In the genomic region with DNA sequence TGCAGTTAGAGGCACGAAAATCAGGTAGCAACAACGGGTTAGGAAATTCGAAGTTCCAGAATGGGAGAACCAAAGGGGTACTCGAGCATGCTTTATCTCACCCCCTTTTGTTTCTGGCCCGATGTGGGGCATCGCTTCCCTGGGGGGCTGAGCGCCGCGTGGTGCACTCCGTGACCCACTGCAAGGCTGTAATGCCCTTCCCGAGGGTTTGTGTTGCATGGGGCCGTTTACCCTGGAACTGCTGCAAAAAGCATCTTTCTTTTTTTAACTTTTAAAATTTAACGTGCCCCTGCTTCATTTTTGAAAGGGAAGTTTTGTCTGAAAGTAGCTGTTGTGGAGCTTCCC, we compare ENCODE assay signal across 18 cellular contexts. TPM values are rescaled to one million over a fixed set of nuclear protein-coding genes. Genes with fewer than 3 reads are reported as not detected.
DNase-seq lines count a peak whose midpoint lies in the region; ATAC-seq, FAIRE-seq and TF ChIP-seq lines count a peak whose summit lies in the region.
"Had no signal": no experiment of that assay in that cellular context is flagged by ENCODE, and none has a peak within 500 bp of the region (broad histone marks: within the 10 kb centered on the region; RNA-seq: fewer than 3 reads in every experiment).

No MANE protein-coding gene starts in this region.

- H2AFZ ChIP-seq in endothelial cell of umbilical vein (ENCODE audit: low read depth, low read length) (no peak overlapping the region), osteoblast (ENCODE audit: low read length) (no peak overlapping the region)

- POLR2A ChIA-PET in endothelial cell of umbilical vein (lab: Charles Lee) = no interaction called here

- CTCF ChIA-PET in endothelial cell of umbilical vein (lab: Charles Lee) = interaction anchor here (0.6 to 8.5 kb wide), 2 partner anchors 11 kb away, joined by 3 to 71 read pairs; no protein-coding TSS in a partner anchor

- H3K36me3 ChIP-seq in endothelial cell of umbilical vein (ENCODE audit: control insufficient read depth in 2 of 2, extremely low read depth in 1 of 2, insufficient read depth in 2 of 2, low read length in 2 of 2) (peaks cover 0 to 2% of the 10 kb centered on the region in 2 experiments), osteoblast (ENCODE audit: insufficient read depth, low read length) (no peaks in the 10 kb centered on the region), heart right ventricle (no peaks in the 10 kb centered on the region)
- H3K36me3 ChIP-seq: BLaER1 had no signal

- ATAC-seq in HG02623 (IDR thresholded peaks at IDR 0.05; ENCODE audit: unreplicated experiment) (no peak), GM18909 (IDR thresholded peaks at IDR 0.05; ENCODE audit: poor library complexity, unreplicated experiment) (no peak), heart right ventricle (no peak)
- ATAC-seq: HCT116, PC-3 had no signal

- H3K4me2 ChIP-seq in endothelial cell of umbilical vein (ENCODE audit: insufficient read depth, low read length) (no peak overlapping the region), osteoblast (ENCODE audit: insufficient read depth, low read length) (no peak overlapping the region)
- H3K4me2 ChIP-seq: BLaER1, KMS-11 had no signal

- peak overlapping the region in 1 of 2 donors; percentile 86 for H3K4me3 Mint-ChIP-seq in CD14-positive monocyte
- H3K4me3 Mint-ChIP-seq in IgD-negative memory B cell = peak overlapping the region in 2 of 4 donors; percentile 12 to 86

- no peak overlapping the region for H3K27ac Mint-ChIP-seq in CD14-positive monocyte
- peak overlapping the region; percentile 57 to 92 (median 88) for H3K27ac Mint-ChIP-seq in IgD-negative memory B cell

- H3K4me1 Mint-ChIP-seq in CD14-positive monocyte (peaks cover 20% of the 10 kb centered on the region), IgD-negative memory B cell (peaks cover 31 to 47% (median 37%) of the 10 kb centered on the region in 3 donors)

- H3K9me3 ChIP-seq in endothelial cell of umbilical vein (replicated peaks; ENCODE audit: control insufficient read depth, insufficient read depth, low read length) (no peaks in the 10 kb centered on the region), osteoblast (ENCODE audit: low read depth, low read length) (no peaks in the 10 kb centered on the region), heart right ventricle (no peaks in the 10 kb centered on the region)

- no peak overlapping the region for H3K9ac ChIP-seq in endothelial cell of umbilical vein (replicated peaks; ENCODE audit: extremely low read depth, insufficient read depth, low read length)
- H3K9ac ChIP-seq: BLaER1, KMS-11 had no signal

- no peaks in the 10 kb centered on the region for H3K9me1 ChIP-seq in endothelial cell of umbilical vein (replicated peaks; ENCODE audit: control insufficient read depth, extremely low read depth, insufficient read depth, low read length)

- H3K36me3 Mint-ChIP-seq in CD14-positive monocyte = peaks cover 0 to 8% of the 10 kb centered on the region in 2 donors
- peaks cover 1% of the 10 kb centered on the region for H3K36me3 Mint-ChIP-seq in IgD-negative memory B cell

- H3K27me3 Mint-ChIP-seq in CD14-positive monocyte (ENCODE audit: low read depth in 3 of 3) = peaks cover 75 to 83% (median 80%) of the 10 kb centered on the region in 3 donors
- peaks cover 40% of the 10 kb centered on the region for H3K27me3 Mint-ChIP-seq in IgD-negative memory B cell

- H3K27ac ChIP-seq in endothelial cell of umbilical vein (ENCODE audit: insufficient read depth, low read depth, low read length) = no peak overlapping the region
- H3K27ac ChIP-seq in osteoblast (ENCODE audit: low read depth, low read length) = no peak overlapping the region
- H3K27ac ChIP-seq in heart right ventricle = no peak overlapping the region
- H3K27ac ChIP-seq: BLaER1, KMS-11, RWPE1 had no signal

- peak; percentile 3 for DNase-seq in CD14-positive monocyte (ENCODE audit: low spot score)
- no peak for DNase-seq in endothelial cell of umbilical vein (ENCODE audit: low read depth, low spot score)
- peak; percentile 62 for DNase-seq in osteoblast (ENCODE audit: insufficient read length, low spot score, missing footprints)
- DNase-seq in GM10266 (ENCODE audit: extremely low spot score) = no peak
- no peak for DNase-seq in heart right ventricle
- DNase-seq: GF-D8, NCI-H1436 treated with DMSO at 0.1 percent for 48 hours, NCI-H2081, NCI-H748 treated with DMSO at 0.1 percent for 48 hours, PC-3 had no signal

- 19 to 27% methylated on average over 13 of the region's 13 CpGs for WGBS in heart right ventricle, 2 donors

- intact Hi-C loops in CD14-positive monocyte (cut with micrococcal nuclease) = no loop called here
- intact Hi-C loops in endothelial cell of umbilical vein (cut with micrococcal nuclease) = no loop called here
- intact Hi-C loops in heart right ventricle (cut with DNase I) = no loop called here

- H3K4me3 ChIP-seq in endothelial cell of umbilical vein (replicated peaks in 1 of 3; ENCODE audit: insufficient read depth in 1 of 3, low read depth in 1 of 3, low read length in 3 of 3) = no peak overlapping the region
- H3K4me3 ChIP-seq in osteoblast (ENCODE audit: insufficient read depth, low read length) = no peak overlapping the region
- H3K4me3 ChIP-seq in heart right ventricle = no peak overlapping the region
- H3K4me3 ChIP-seq: BLaER1 had no signal

- H4K20me1 ChIP-seq in endothelial cell of umbilical vein (replicated peaks; ENCODE audit: control insufficient read depth, extremely low read depth, insufficient read depth, low read length) = no peaks in the 10 kb centered on the region
- no peaks in the 10 kb centered on the region for H4K20me1 ChIP-seq in osteoblast (ENCODE audit: insufficient read depth, low read length)

- no peak for TF ChIP-seq POLR2A in endothelial cell of umbilical vein (IDR thresholded peaks at IDR 0.05; ENCODE audit: low read depth, low read length)

- TF ChIP-seq CTCF in CD14-positive monocyte (IDR thresholded peaks at IDR 0.05) (no peak), endothelial cell of umbilical vein (IDR thresholded peaks at IDR 0.05; ENCODE audit: extremely low read depth in 1 of 2, insufficient read depth in 1 of 2, low read depth in 1 of 2, low read length in 2 of 2) (no peak), osteoblast (IDR thresholded peaks at IDR 0.05; ENCODE audit: extremely low read depth, low read depth, low read length) (no peak), GM10266 (IDR thresholded peaks at IDR 0.05; ENCODE audit: control insufficient read depth, insufficient read depth, low read depth, missing control alignments) (no peak), heart right ventricle (IDR thresholded peaks at IDR 0.05) (no peak)

- peaks cover 19% of the 10 kb centered on the region for H3K4me1 ChIP-seq in endothelial cell of umbilical vein (ENCODE audit: control insufficient read depth, extremely low read depth, insufficient read depth, low read length)
- peaks cover 11% of the 10 kb centered on the region for H3K4me1 ChIP-seq in osteoblast (ENCODE audit: insufficient read depth, low read length)
- H3K4me1 ChIP-seq in heart right ventricle = peaks cover 0 to 49% (median 27%) of the 10 kb centered on the region in 9 donors

- H3K79me2 ChIP-seq in endothelial cell of umbilical vein (ENCODE audit: control insufficient read depth, insufficient read depth, low read length) (no peaks in the 10 kb centered on the region), osteoblast (ENCODE audit: insufficient read depth, low read length) (no peaks in the 10 kb centered on the region)

- peaks cover 23 to 38% of the 10 kb centered on the region in 2 experiments for H3K27me3 ChIP-seq in endothelial cell of umbilical vein (ENCODE audit: control insufficient read depth in 2 of 2, insufficient read depth in 2 of 2, low read length in 2 of 2)
- peaks cover 68% of the 10 kb centered on the region for H3K27me3 ChIP-seq in osteoblast (ENCODE audit: insufficient read depth, low read length)
- H3K27me3 ChIP-seq in heart right ventricle = peaks cover 24 to 80% (median 74%) of the 10 kb centered on the region in 7 donors

- BruUV-seq in endothelial cell of umbilical vein (replicated peaks; lab: Mats Ljungman, UMichigan) = no TSS peak

- H3K9me3 Mint-ChIP-seq in CD14-positive monocyte (peaks cover 2 to 28% (median 4%) of the 10 kb centered on the region in 7 donors), IgD-negative memory B cell (no peaks in the 10 kb centered on the region)

- dilution Hi-C loops in endothelial cell of umbilical vein (cut with MboI; ENCODE audit: extremely low pct_ligation_motif_present, low sequenced_read_pairs) = no loop called here

- FAIRE-seq in endothelial cell of umbilical vein (lab: Jason Lieb, UNC) = peak; percentile 50
- FAIRE-seq: GM12892 had no signal

TF ChIP-seq in endothelial cell of umbilical vein, 7 proteins besides CTCF, POLR2A, EP300 and RAD21 (continues in another document):
- TF ChIP-seq GATA2 (IDR thresholded peaks at IDR 0.05; ENCODE audit: insufficient read depth, insufficient read length, low read depth, low read length) (no peak), EZH2 (IDR thresholded peaks at IDR 0.05; ENCODE audit: borderline replicate concordance, low read depth, low read length, severe bottlenecking) (no peak)

RNA-seq across cellular contexts. Expression of gene GDF7, which starts 4.8 kb away (rescaled TPM):
- not detected for polyA plus RNA-seq in CD14-positive monocyte
- 0.74 TPM for polyA plus RNA-seq in IgD-negative memory B cell
- 1.1 and 3.7 TPM in 2 replicates for total RNA-seq in endothelial cell of umbilical vein
- polyA plus RNA-seq in endothelial cell of umbilical vein = 3.9 and 4.1 TPM in 2 replicates
- 3.7 and 4.2 TPM in 2 replicates for polyA plus RNA-seq in endothelial cell of umbilical vein (2011; cell fraction: cytosol; rRNA removed)
- 12.2 and 14.2 TPM in 2 replicates for polyA plus RNA-seq in endothelial cell of umbilical vein (2011; cell fraction: nucleus; rRNA removed)
- 4.1 and 14.2 TPM in 2 replicates for polyA plus RNA-seq in endothelial cell of umbilical vein (2012)
- 10.6 and 16.9 TPM in 2 replicates for polyA minus RNA-seq in endothelial cell of umbilical vein
- not detected for polyA minus RNA-seq in endothelial cell of umbilical vein (2011; cell fraction: cytosol; rRNA and poly(A)+ RNA removed)
- polyA minus RNA-seq in endothelial cell of umbilical vein (2011; cell fraction: nucleus; rRNA and poly(A)+ RNA removed) = 6.1 and 6.8 TPM in 2 replicates
- under 0.01 TPM in 1 of 2 replicates, not detected in the other for total RNA-seq in osteoblast
- 1 to 10 TPM in 1 of 10 donors, under 1 TPM in 9; 0.10 to 1.2 (median 0.66) TPM for total RNA-seq in heart right ventricle
- under 1 TPM; 0.17 to 0.37 TPM for polyA plus RNA-seq in heart right ventricle

RNA-seq across cellular contexts. Expression of gene HS1BP3, which starts 20.8 kb away (rescaled TPM):
- polyA plus RNA-seq in CD14-positive monocyte (10 to 100 TPM; 45.4 to 48.9 TPM), IgD-negative memory B cell (27.3 TPM), endothelial cell of umbilical vein (27.4 and 36.3 TPM in 2 replicates), heart right ventricle (10 to 100 TPM; 16.8 to 24.6 TPM)
- total RNA-seq in endothelial cell of umbilical vein (27.8 and 33.1 TPM in 2 replicates), osteoblast (47.4 and 47.8 TPM in 2 replicates), heart right ventricle (10 to 100 TPM; 11.3 to 26.3 (median 16.1) TPM)
- polyA plus RNA-seq in endothelial cell of umbilical vein (2011; cell fraction: cytosol; rRNA removed) = 17.0 and 22.6 TPM in 2 replicates
- 42.4 and 48.5 TPM in 2 replicates for polyA plus RNA-seq in endothelial cell of umbilical vein (2011; cell fraction: nucleus; rRNA removed)
- 19.9 and 37.4 TPM in 2 replicates for polyA plus RNA-seq in endothelial cell of umbilical vein (2012)
- polyA minus RNA-seq in endothelial cell of umbilical vein = 22.4 and 24.7 TPM in 2 replicates
- 7.2 TPM for polyA minus RNA-seq in endothelial cell of umbilical vein (2011; cell fraction: cytosol; rRNA and poly(A)+ RNA removed)
- polyA minus RNA-seq in endothelial cell of umbilical vein (2011; cell fraction: nucleus; rRNA and poly(A)+ RNA removed) = 26.3 and 35.3 TPM in 2 replicates

Comparison
In these comparisons a context has a peak if more than half of its experiments do, and no peak if none do; other contexts are left out.
1. DNase-seq: peak in CD14-positive monocyte (single experiment) and osteoblast (single experiment); none in endothelial cell of umbilical vein (single experiment), GM10266 (single experiment) and heart right ventricle (0 of 2).
2. H3K27ac Mint-ChIP-seq: peak in IgD-negative memory B cell (3 of 3); none in CD14-positive monocyte (0 of 7).